11 cellular contexts compared by ENCODE assay signal in genomic region chr12:109433618-109434017, GRCh38. TPM values are rescaled to one million over a fixed set of nuclear protein-coding genes. Genes with fewer than 3 reads are reported as not detected.
DNase-seq lines count a peak whose midpoint lies in the region; ATAC-seq and TF ChIP-seq lines count a peak whose summit lies in the region.
"Had no signal": no experiment of that assay in that cellular context is flagged by ENCODE, and none has a peak within 500 bp of the region (broad histone marks: within the 10 kb centered on the region; RNA-seq: fewer than 3 reads in every experiment).

No MANE protein-coding gene starts in this region.

- H3K27me3 ChIP-seq in right cardiac atrium (ENCODE audit: control insufficient read depth, insufficient read depth), result no peaks in the 10 kb centered on the region
- H3K27me3 ChIP-seq in smooth muscle cell (ENCODE audit: low read depth), result no peaks in the 10 kb centered on the region

- in situ Hi-C loops in SK-MEL-5 (cut with HindIII; ENCODE audit: low pct_unique_long_range_greater_than_20kb, low sequenced_read_pairs), result no loop called here

- H3K4me1 ChIP-seq in right cardiac atrium (ENCODE audit: control insufficient read depth, insufficient read depth, low read length), result no peaks in the 10 kb centered on the region
- no peaks in the 10 kb centered on the region for H3K4me1 ChIP-seq in smooth muscle cell (ENCODE audit: low read depth)

- intact Hi-C loops in right cardiac atrium (cut with DNase I), result loop anchor here in 2 of 4 donors (5.0 kb wide), 1 partner anchor 44 kb away; the partner anchor contains the start of genes KCTD10 (in 2 of the 2) and UBE3B (in 2 of the 2)

- H3F3A ChIP-seq in smooth muscle cell (ENCODE audit: low read depth), result no peaks in the 10 kb centered on the region

- no peaks in the 10 kb centered on the region for H3K9me3 ChIP-seq in right cardiac atrium (ENCODE audit: control insufficient read depth, low read length)
- no peaks in the 10 kb centered on the region for H3K9me3 ChIP-seq in smooth muscle cell (replicated peaks; ENCODE audit: low read depth)

- TF ChIP-seq CTCF in smooth muscle cell (IDR thresholded peaks at IDR 0.05; ENCODE audit: borderline replicate concordance, insufficient read depth, poor library complexity, severe bottlenecking), result peak; percentile 14

- 63% methylated on average over 4 of the region's 4 CpGs for WGBS in right cardiac atrium
- WGBS in smooth muscle cell (ENCODE audit: low lambda C conversion rate), result 84% methylated on average over 4 of the region's 4 CpGs

- no peaks in the 10 kb centered on the region for H4K20me1 ChIP-seq in smooth muscle cell (ENCODE audit: low read depth)

- no peak overlapping the region for H3K9ac ChIP-seq in smooth muscle cell (ENCODE audit: low read depth)

- H2AFZ ChIP-seq in smooth muscle cell (ENCODE audit: low read depth), result no peak overlapping the region

- no peaks in the 10 kb centered on the region for H3K79me2 ChIP-seq in smooth muscle cell (ENCODE audit: low read depth)

- H3K36me3 ChIP-seq in smooth muscle cell (ENCODE audit: low read depth), result no peaks in the 10 kb centered on the region

- ATAC-seq in right cardiac atrium (peak; percentile 26 to 34), GM18520 (IDR thresholded peaks at IDR 0.05; ENCODE audit: unreplicated experiment) (no peak), HG03280 (IDR thresholded peaks at IDR 0.05; ENCODE audit: unreplicated experiment) (no peak)

- DNase-seq in DMS79 treated with DMSO at 0.1 percent for 48 hours (lab: John Stamatoyannopoulos, UW), result peak; percentile 1
- no peak for DNase-seq in DMS79 (lab: John Stamatoyannopoulos, UW)
- DNase-seq in SK-MEL-5 (ENCODE audit: low read depth, low spot score), result peak; percentile 22
- no peak for DNase-seq in right cardiac atrium
- no peak for DNase-seq in smooth muscle cell (lab: John Stamatoyannopoulos, UW; ENCODE audit: unreplicated experiment)
- no peak for DNase-seq in T-helper 2 cell
- DNase-seq: activated CD4-positive, alpha-beta T cell treated with anti-CD3 and anti-CD28 coated beads, Interleukin-2, amount 10 ng/mL, durations not matched to agents 24 days and 14 days; cerebellar nuclear complex; NCI-H510A treated with DMSO at 0.1 percent for 48 hours had no signal

- H3K4me2 ChIP-seq in smooth muscle cell, result no peak overlapping the region

- H3K27ac ChIP-seq in right cardiac atrium (ENCODE audit: low read length) (no peak overlapping the region), smooth muscle cell (ENCODE audit: low read depth) (no peak overlapping the region)

- H3K4me3 ChIP-seq in right cardiac atrium (ENCODE audit: low read length), result no peak overlapping the region
- no peak overlapping the region for H3K4me3 ChIP-seq in smooth muscle cell

RNA-seq across cellular contexts. Expression of gene KCTD10, which starts 43.5 kb away (rescaled TPM):
- total RNA-seq in SK-MEL-5 (2014; rRNA removed; shearing (Covaris generic)), result 17.2 and 24.6 TPM in 2 replicates
- 38.1 and 63.8 TPM in 2 replicates for polyA plus RNA-seq in SK-MEL-5 (2015; cell fraction: cytosol; rRNA removed)
- polyA plus RNA-seq in SK-MEL-5 (2015; cell fraction: nucleus; rRNA removed), result 38.6 and 91.9 TPM in 2 replicates
- total RNA-seq in right cardiac atrium (10 to 100 TPM; 28.3 to 76.9 (median 32.9) TPM), smooth muscle cell (89.7 and 111 TPM in 2 replicates)
- polyA plus RNA-seq in right cardiac atrium (16.5 TPM), smooth muscle cell (63.7 and 79.6 TPM in 2 replicates)

RNA-seq across cellular contexts. Expression of gene UBE3B, which starts 43.8 kb away (rescaled TPM):
- 20.5 and 20.7 TPM in 2 replicates for total RNA-seq in SK-MEL-5 (2014; rRNA removed; shearing (Covaris generic))
- 30.4 and 41.0 TPM in 2 replicates for polyA plus RNA-seq in SK-MEL-5 (2015; cell fraction: cytosol; rRNA removed)
- 85.2 and 89.8 TPM in 2 replicates for polyA plus RNA-seq in SK-MEL-5 (2015; cell fraction: nucleus; rRNA removed)
- total RNA-seq in right cardiac atrium, result 10 to 100 TPM; 39.9 to 53.2 (median 46.8) TPM
- polyA plus RNA-seq in right cardiac atrium, result 22.6 TPM
- total RNA-seq in smooth muscle cell, result 45.5 and 62.9 TPM in 2 replicates
- polyA plus RNA-seq in smooth muscle cell, result 21.8 and 24.2 TPM in 2 replicates

Comparison
In these comparisons a context has a peak if more than half of its experiments do, and no peak if none do; other contexts are left out.
1. DNase-seq: peak in DMS79 treated with DMSO at 0.1 percent for 48 hours (single experiment) and SK-MEL-5 (single experiment); none in DMS79 (single experiment), right cardiac atrium (0 of 3), smooth muscle cell (single experiment) and T-helper 2 cell (0 of 5).
2. ATAC-seq: peak in right cardiac atrium (2 of 2); none in GM18520 (single experiment) and HG03280 (single experiment).